33 cellular contexts compared by ENCODE assay signal in genomic region chr18:32262092-32262491, GRCh38.
"Had no signal": no experiment of that assay in that cellular context is flagged by ENCODE, and none has a peak within 500 bp of the region (broad histone marks: within the 10 kb centered on the region; RNA-seq: fewer than 3 reads in every experiment).

No MANE protein-coding gene starts in this region.

- ATAC-seq: activated CD4-positive, CD25-positive, alpha-beta regulatory T cell treated with anti-CD3 and anti-CD28 coated beads, Interleukin-2, amount 50 U/mL, for 24 hours; activated CD8-positive, alpha-beta T cell treated with anti-CD3 and anti-CD28 coated beads for 36 hours; activated naive CD8-positive, alpha-beta T cell treated with anti-CD3 and anti-CD28 coated beads, Interleukin-2, amount 50 U/mL, for 24 hours; activated T-cell treated with anti-CD3 and anti-CD28 coated beads, Interleukin-2, amount 50 U/mL, for 4 hours; activated T-helper 17 cell treated with anti-CD3 and anti-CD28 coated beads, Interleukin-2, amount 50 U/mL, for 72 hours; body of pancreas; foreskin keratinocyte; gastrocnemius medialis; heart right ventricle; T-helper 17 cell had no signal

- H3K27me3 ChIP-seq: adrenal gland, body of pancreas, breast epithelium, cardiac muscle cell, dorsolateral prefrontal cortex, esophagus muscularis mucosa, foreskin keratinocyte, gastrocnemius medialis, heart right ventricle had no signal

- DNase-seq: activated B cell treated with CpG ODN at 0.5 μM for 24 hours; activated CD4-positive, alpha-beta T cell treated with anti-CD3 and anti-CD28 coated beads for 48 hours; activated CD4-positive, alpha-beta T cell treated with anti-CD3 and anti-CD28 coated beads, Interleukin-2, amount 50 U/mL, for 1 hour; activated CD4-positive, alpha-beta T cell treated with anti-CD3 and anti-CD28 coated beads, Interleukin-2, amount 50 U/mL, for 48 hours; activated CD8-positive, alpha-beta memory T cell treated with anti-CD3 and anti-CD28 coated beads for 24 hours; activated CD8-positive, alpha-beta T cell treated with anti-CD3 and anti-CD28 coated beads for 36 hours; activated effector memory CD4-positive, alpha-beta T cell treated with Interleukin-2 at 50 U/mL for 16 hours; activated gamma-delta T cell treated with Interleukin-2 at 50 U/mL for 16 hours; activated naive CD4-positive, alpha-beta T cell treated with Interleukin-2 at 50 U/mL for 16 hours; activated naive CD8-positive, alpha-beta T cell treated with anti-CD3 and anti-CD28 coated beads for 36 hours; activated naive CD8-positive, alpha-beta T cell treated with anti-CD3 and anti-CD28 coated beads, Interleukin-2, amount 50 U/mL, for 24 hours; activated T-cell treated with anti-CD3 and anti-CD28 coated beads, Interleukin-2, amount 50 U/mL, for 4 hours; adrenal gland; amygdala; aorta; body of pancreas; dorsolateral prefrontal cortex; effector memory CD4-positive, alpha-beta T cell; erythroblast; foreskin keratinocyte; gastrocnemius medialis; glutamatergic neuron; heart right ventricle; T-helper 1 cell; T-helper 17 cell; T1000; WERI-Rb-1 had no signal

- H3K4me3 ChIP-seq: adrenal gland, body of pancreas, breast epithelium, cardiac muscle cell, coronary artery, dorsolateral prefrontal cortex, esophagus muscularis mucosa, gastrocnemius medialis, heart right ventricle had no signal

- H3K27ac ChIP-seq: adrenal gland, body of pancreas, breast epithelium, cardiac muscle cell, coronary artery, dorsolateral prefrontal cortex, esophagus muscularis mucosa, foreskin keratinocyte, gastrocnemius medialis, heart right ventricle, WERI-Rb-1 had no signal

- H3K36me3 ChIP-seq: adrenal gland, breast epithelium, gastrocnemius medialis, WERI-Rb-1 had no signal

- H3K4me1 ChIP-seq: adrenal gland, body of pancreas, breast epithelium, esophagus muscularis mucosa, foreskin keratinocyte, gastrocnemius medialis, heart right ventricle had no signal
